ENCODE assay signal across 9 cellular contexts in the genomic region with DNA sequence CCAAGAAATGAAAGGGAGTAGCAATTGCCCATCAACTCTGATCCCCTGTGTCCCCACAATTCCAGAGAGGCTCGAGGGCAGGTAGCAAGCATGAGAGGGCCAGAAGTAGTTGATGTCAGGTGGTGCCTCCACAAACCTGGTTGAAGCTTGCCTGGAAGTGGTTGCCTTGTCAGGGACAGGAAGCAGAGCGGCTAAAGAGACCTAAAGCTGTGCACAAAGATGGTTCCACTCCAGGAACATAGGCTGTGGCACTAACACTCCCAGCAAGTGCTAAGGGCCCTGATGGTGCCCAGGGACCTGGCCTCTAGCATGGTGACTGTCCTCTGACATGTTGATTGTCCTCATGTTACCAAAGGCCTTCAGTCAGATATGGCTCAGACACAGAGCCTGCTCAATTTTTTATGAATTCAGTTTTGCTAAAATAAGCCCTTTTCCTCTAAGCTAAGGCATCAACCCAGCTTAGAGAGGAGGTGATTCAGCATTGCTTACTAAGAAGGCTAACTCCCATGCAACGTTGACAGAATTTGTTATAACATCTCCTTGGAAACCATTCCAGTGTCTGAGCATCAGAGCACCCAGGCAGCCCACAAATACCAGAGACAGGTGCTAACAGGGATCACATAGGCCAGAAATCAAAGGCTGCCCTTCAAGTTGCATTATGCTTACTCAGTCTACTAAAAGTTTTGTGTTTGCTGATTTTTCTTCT.
A peak's percentile ranks its signal among the peaks of the same experiment; 100 is the strongest.
DNase-seq lines count a peak whose midpoint lies in the region; ATAC-seq, FAIRE-seq and TF ChIP-seq lines count a peak whose summit lies in the region.
"Had no signal": no experiment of that assay in that cellular context is flagged by ENCODE, and none has a peak within 500 bp of the region (broad histone marks: within the 10 kb centered on the region; RNA-seq: fewer than 3 reads in every experiment).

No MANE protein-coding gene starts in this region.

- H3K9me1 ChIP-seq in keratinocyte (ENCODE audit: control insufficient read depth, extremely low read depth, insufficient read depth, low read length): no peaks in the 10 kb centered on the region

- FAIRE-seq in keratinocyte (lab: Jason Lieb, UNC): peak; percentile 93

- H3K9ac ChIP-seq in keratinocyte (ENCODE audit: control insufficient read depth, extremely low read depth, insufficient read depth, low read length): no peak overlapping the region

- no peak overlapping the region for H3K4me3 Mint-ChIP-seq in activated CD8-positive, alpha-beta T cell treated with anti-CD3 and anti-CD28 coated beads, Interleukin-2, amount 10 ng/mL, durations not matched to agents 7 days and 5 days

- H3K27ac Mint-ChIP-seq in activated CD8-positive, alpha-beta T cell treated with anti-CD3 and anti-CD28 coated beads, Interleukin-2, amount 10 ng/mL, durations not matched to agents 7 days and 5 days: peak overlapping the region; percentile 88
- H3K27ac Mint-ChIP-seq: activated T-helper 2 cell treated with anti-CD3 and anti-CD28 coated beads, Interferon-gamma antibody, Interleukin-2, Interleukin-4, amounts not matched to agents 10 μg/mL and 5 μg/mL and 100 μg/mL, durations not matched to agents 14 hours and 24 hours and 36 hours had no signal

- ATAC-seq in activated CD8-positive, alpha-beta T cell treated with anti-CD3 and anti-CD28 coated beads, Interleukin-2, amount 10 ng/mL, durations not matched to agents 7 days and 5 days: peak; percentile 55
- no peak for ATAC-seq in GM19023 (IDR thresholded peaks at IDR 0.05; ENCODE audit: unreplicated experiment)

- dilution Hi-C loops in keratinocyte (cut with MboI; ENCODE audit: extremely low pct_ligation_motif_present, low sequenced_read_pairs): no loop called here

- H3K36me3 ChIP-seq in keratinocyte (ENCODE audit: control insufficient read depth in 2 of 2, extremely low read depth in 1 of 2, insufficient read depth in 2 of 2, low read length in 2 of 2) (no peaks in the 10 kb centered on the region), Peyer's patch (no peaks in the 10 kb centered on the region)

- H3K27me3 ChIP-seq in keratinocyte (ENCODE audit: control insufficient read depth, extremely low read depth, insufficient read depth, low read length) (no peaks in the 10 kb centered on the region), Peyer's patch (no peaks in the 10 kb centered on the region)

- no peak overlapping the region for H3K4me3 ChIP-seq in AG04449 (ENCODE audit: low read depth, low read length)
- no peak overlapping the region for H3K4me3 ChIP-seq in keratinocyte (ENCODE audit: control insufficient read depth in 2 of 3, extremely low read depth in 1 of 3, insufficient read depth in 2 of 3, low read depth in 1 of 3, low read length in 3 of 3)
- H3K4me3 ChIP-seq in Peyer's patch: no peak overlapping the region

- POLR2A ChIA-PET in AG04449 (lab: Yijun Ruan, JAX): no interaction called here
- POLR2A ChIA-PET in activated CD8-positive, alpha-beta T cell treated with anti-CD3 and anti-CD28 coated beads, Interleukin-2, amount 10 ng/mL, durations not matched to agents 7 days and 5 days (lab: Charles Lee): no interaction called here

- H3K27ac ChIP-seq in keratinocyte (ENCODE audit: control insufficient read depth, insufficient read depth, low read length) (peak overlapping the region; percentile 32), Peyer's patch (no peak overlapping the region)

- DNase-seq in AG04449 (ENCODE audit: low read depth, low spot score): peak; percentile 31
- DNase-seq in EH (ENCODE audit: low read depth): peak; percentile 65
- DNase-seq in activated CD8-positive, alpha-beta T cell treated with anti-CD3 and anti-CD28 coated beads, Interleukin-2, amount 10 ng/mL, durations not matched to agents 7 days and 5 days: peak; percentile 38
- DNase-seq in keratinocyte (ENCODE audit: low read depth, low spot score): peak; percentile 69
- DNase-seq in Peyer's patch: no peak
- no peak for DNase-seq in NCI-H1105 (lab: John Stamatoyannopoulos, UW)
- DNase-seq in SHP77 treated with DMSO at 0.1 percent for 48 hours (lab: John Stamatoyannopoulos, UW): no peak

- TF ChIP-seq CTCF in AG04449 (IDR thresholded peaks at IDR 0.05; ENCODE audit: insufficient read depth, low read length, missing control alignments) (no peak), keratinocyte (optimal IDR thresholded peaks at IDR 0.05 in 1 of 3, IDR thresholded peaks at IDR 0.05 in 1 of 3, conservative IDR thresholded peaks at IDR 0.05 in 1 of 3; ENCODE audit: extremely low read depth in 1 of 3, insufficient read depth in 2 of 3, low read length in 3 of 3) (no peak), Peyer's patch (IDR thresholded peaks at IDR 0.05) (no peak)

- H3K9me3 Mint-ChIP-seq in activated CD8-positive, alpha-beta T cell treated with anti-CD3 and anti-CD28 coated beads, Interleukin-2, amount 10 ng/mL, durations not matched to agents 7 days and 5 days (ENCODE audit: insufficient read depth): peaks cover 6% of the 10 kb centered on the region

- H2AFZ ChIP-seq in keratinocyte (ENCODE audit: control insufficient read depth, low read length): no peak overlapping the region

- CTCF ChIA-PET in AG04449 (lab: Yijun Ruan, JAX): no interaction called here
- CTCF ChIA-PET in activated CD8-positive, alpha-beta T cell treated with anti-CD3 and anti-CD28 coated beads, Interleukin-2, amount 10 ng/mL, durations not matched to agents 7 days and 5 days (lab: Charles Lee): no interaction called here

- H3K9me3 ChIP-seq in keratinocyte (ENCODE audit: control insufficient read depth, low read depth, low read length): no peaks in the 10 kb centered on the region
- no peaks in the 10 kb centered on the region for H3K9me3 ChIP-seq in Peyer's patch

- H3K4me1 ChIP-seq in keratinocyte (ENCODE audit: control insufficient read depth, extremely low read depth, insufficient read depth, low read length) (peaks cover 17% of the 10 kb centered on the region), Peyer's patch (no peaks in the 10 kb centered on the region)

- H4K20me1 ChIP-seq in keratinocyte (ENCODE audit: control insufficient read depth, extremely low read depth, insufficient read depth, low read length): no peaks in the 10 kb centered on the region

- H3K79me2 ChIP-seq in keratinocyte (ENCODE audit: control insufficient read depth, insufficient read depth, low read length): no peaks in the 10 kb centered on the region

- H3K4me2 ChIP-seq in keratinocyte (ENCODE audit: control insufficient read depth, extremely low read depth, insufficient read depth, low read depth, low read length): no peak overlapping the region

- H3K27me3 Mint-ChIP-seq in activated CD8-positive, alpha-beta T cell treated with anti-CD3 and anti-CD28 coated beads, Interleukin-2, amount 10 ng/mL, durations not matched to agents 7 days and 5 days (ENCODE audit: low read depth): no peaks in the 10 kb centered on the region

- H3K36me3 Mint-ChIP-seq in activated CD8-positive, alpha-beta T cell treated with anti-CD3 and anti-CD28 coated beads, Interleukin-2, amount 10 ng/mL, durations not matched to agents 7 days and 5 days (ENCODE audit: low read depth): peaks cover 16% of the 10 kb centered on the region

- no peak for TF ChIP-seq POLR2A in Peyer's patch (IDR thresholded peaks at IDR 0.05)

- peaks cover 21% of the 10 kb centered on the region for H3K4me1 Mint-ChIP-seq in activated CD8-positive, alpha-beta T cell treated with anti-CD3 and anti-CD28 coated beads, Interleukin-2, amount 10 ng/mL, durations not matched to agents 7 days and 5 days (ENCODE audit: low read depth)

Comparison
In these comparisons a context has a peak if more than half of its experiments do, and no peak if none do; other contexts are left out.
1. DNase-seq: peak in AG04449 (single experiment), EH (single experiment), activated CD8-positive, alpha-beta T cell treated with anti-CD3 and anti-CD28 coated beads, Interleukin-2, amount 10 ng/mL, durations not matched to agents 7 days and 5 days (single experiment) and keratinocyte (single experiment); none in Peyer's patch (0 of 3), NCI-H1105 (single experiment) and SHP77 treated with DMSO at 0.1 percent for 48 hours (single experiment).